ENCODE assay signal across 8 cellular contexts in the genomic region with DNA sequence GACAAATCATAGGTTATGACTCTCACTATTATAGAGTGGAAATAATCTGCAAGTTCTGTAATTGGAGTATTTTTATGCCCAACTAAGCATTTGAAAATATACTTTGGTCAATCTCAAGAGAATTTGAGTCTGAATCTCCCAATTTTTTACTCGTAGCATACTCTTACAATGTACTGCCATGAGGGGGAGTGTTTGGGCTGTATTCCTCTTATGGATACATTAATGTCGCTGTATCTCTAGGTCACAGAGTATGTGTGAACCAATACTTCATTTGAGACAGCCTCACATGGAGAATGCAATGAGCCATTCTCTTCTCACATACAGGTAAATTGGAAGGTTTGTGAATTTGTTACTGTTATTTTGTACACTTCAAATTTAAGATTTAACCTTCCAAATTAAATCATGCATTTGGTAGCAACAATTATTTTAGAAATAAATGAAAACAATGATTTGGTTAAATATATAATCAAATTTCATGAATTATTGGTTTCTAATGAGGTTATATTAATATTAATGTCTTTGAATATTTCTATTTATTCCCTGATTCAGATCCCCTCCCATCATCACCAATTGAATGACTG. TPM values are rescaled to one million over a fixed set of nuclear protein-coding genes. Genes with fewer than 3 reads are reported as not detected.
DNase-seq lines count a peak whose midpoint lies in the region; ATAC-seq lines count a peak whose summit lies in the region.

No MANE protein-coding gene starts in this region.

- DNase-seq in Daoy (ENCODE audit: low read depth) (peak; percentile 50), NCI-H446 treated with DMSO at 0.1 percent for 48 hours (lab: John Stamatoyannopoulos, UW) (peak; percentile 47), Right ventricle myocardium superior (no peak), sciatic nerve (ENCODE audit: low spot score) (no peak), NCI-H2196 (lab: John Stamatoyannopoulos, UW; ENCODE audit: unreplicated experiment) (no peak)

- no peak overlapping the region for H3K4me3 Mint-ChIP-seq in activated T-helper 17 cell treated with anti-CD3 and anti-CD28 coated beads, Interleukin-2, amount 50 U/mL, for 72 hours

- no peaks in the 10 kb centered on the region for H3K4me1 Mint-ChIP-seq in activated T-helper 17 cell treated with anti-CD3 and anti-CD28 coated beads, Interleukin-2, amount 50 U/mL, for 72 hours

- peaks cover 12% of the 10 kb centered on the region for H3K27me3 Mint-ChIP-seq in activated T-helper 17 cell treated with anti-CD3 and anti-CD28 coated beads, Interleukin-2, amount 50 U/mL, for 72 hours

- intact Hi-C loops in Right ventricle myocardium superior (cut with DNase I) = loop anchor here (10.0 kb wide), 1 partner anchor 187 kb away; no protein-coding TSS in a partner anchor
- intact Hi-C loops in sciatic nerve (cut with DNase I) = loop anchor here (10.0 kb wide), 1 partner anchor 197 kb away; no protein-coding TSS in a partner anchor

- ATAC-seq in GM19395 (IDR thresholded peaks at IDR 0.05; ENCODE audit: unreplicated experiment) (peak; percentile 100), HG03280 (IDR thresholded peaks at IDR 0.05; ENCODE audit: unreplicated experiment) (peak; percentile 95), Right ventricle myocardium superior (ENCODE audit: poor library complexity) (peak; percentile 86), sciatic nerve (peak; percentile 90)
- peak; percentile 96 for ATAC-seq in activated T-helper 17 cell treated with anti-CD3 and anti-CD28 coated beads, Interleukin-2, amount 50 U/mL, for 72 hours (replicated peaks)

- no peaks in the 10 kb centered on the region for H3K36me3 Mint-ChIP-seq in activated T-helper 17 cell treated with anti-CD3 and anti-CD28 coated beads, Interleukin-2, amount 50 U/mL, for 72 hours (ENCODE audit: low read depth)

- H3K27ac Mint-ChIP-seq in activated T-helper 17 cell treated with anti-CD3 and anti-CD28 coated beads, Interleukin-2, amount 50 U/mL, for 72 hours = no peak overlapping the region

- no peaks in the 10 kb centered on the region for H3K9me3 Mint-ChIP-seq in activated T-helper 17 cell treated with anti-CD3 and anti-CD28 coated beads, Interleukin-2, amount 50 U/mL, for 72 hours

RNA-seq across cellular contexts. Expression of a gene that starts 5.5 kb away (rescaled TPM):
- 0.06 TPM in 1 of 2 replicates, not detected in the other for total RNA-seq in Daoy (2014; rRNA removed; shearing (Covaris generic))
- total RNA-seq in activated T-helper 17 cell treated with anti-CD3 and anti-CD28 coated beads, Interleukin-2, amount 50 U/mL, for 72 hours = 10 to 100 TPM in 1 of 2 donors, 1 to 10 TPM in 1; 5.1 to 26.8 TPM
- total RNA-seq in Right ventricle myocardium superior (0.91 TPM), sciatic nerve (23.8 TPM)

RNA-seq across cellular contexts. Expression of a gene that starts 33.4 kb away (rescaled TPM):
- total RNA-seq in Daoy (2014; rRNA removed; shearing (Covaris generic)) = not detected in 2 replicates
- total RNA-seq in activated T-helper 17 cell treated with anti-CD3 and anti-CD28 coated beads, Interleukin-2, amount 50 U/mL, for 72 hours = not detected
- total RNA-seq in Right ventricle myocardium superior (1.7 TPM), sciatic nerve (0.94 TPM)

Comparison
In these comparisons a context has a peak if more than half of its experiments do, and no peak if none do; other contexts are left out.
1. DNase-seq: peak in Daoy (single experiment) and NCI-H446 treated with DMSO at 0.1 percent for 48 hours (single experiment); none in Right ventricle myocardium superior (single experiment), sciatic nerve (single experiment) and NCI-H2196 (single experiment).
2. Peak in every context shown above with its lines, with median percentiles within 50 percentile points of each other: ATAC-seq.